ENCODE assay signal across 8 cellular contexts in the genomic region with DNA sequence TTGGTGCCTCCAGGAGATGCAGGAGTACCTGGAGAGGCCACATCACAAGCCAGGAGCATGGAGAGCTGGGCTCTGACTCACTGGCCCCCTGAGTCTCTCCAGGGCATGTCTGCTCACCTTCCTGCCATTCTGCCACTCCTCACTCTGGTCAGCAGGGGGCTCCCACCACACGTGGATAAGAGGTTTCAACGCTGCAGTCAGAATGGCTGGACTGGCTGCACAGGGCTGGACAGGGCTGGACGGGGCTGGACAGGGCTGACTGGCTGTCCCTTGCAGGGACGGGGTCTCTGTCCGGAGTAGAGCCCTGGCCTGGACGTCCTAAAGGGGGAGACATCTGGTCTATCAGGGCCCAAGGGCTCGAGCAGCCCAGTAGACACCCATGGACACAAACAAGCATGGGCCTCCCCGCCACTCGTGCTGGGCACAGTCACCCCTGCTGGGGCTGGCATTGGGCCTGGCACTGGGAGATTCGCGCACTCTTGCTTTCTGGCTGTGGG.
A peak's percentile ranks its signal among the peaks of the same experiment; 100 is the strongest.
DNase-seq lines count a peak whose midpoint lies in the region; ATAC-seq and TF ChIP-seq lines count a peak whose summit lies in the region.

No MANE protein-coding gene starts in this region.

- TF ChIP-seq CTCF in brain microvascular endothelial cell (IDR thresholded peaks at IDR 0.05; ENCODE audit: low read depth, low read length, missing control alignments) = peak; percentile 97

- H3K4me3 ChIP-seq in brain microvascular endothelial cell (ENCODE audit: low read depth, low read length) = no peak overlapping the region

- no peak overlapping the region for H3K27ac ChIP-seq in brain microvascular endothelial cell

- H3K36me3 ChIP-seq in brain microvascular endothelial cell (replicated peaks) = no peaks in the 10 kb centered on the region

- no peaks in the 10 kb centered on the region for H3K27me3 ChIP-seq in brain microvascular endothelial cell (replicated peaks)

- in situ Hi-C loops in brain microvascular endothelial cell (cut with HindIII; ENCODE audit: low pct_ligation_motif_present, low sequenced_read_pairs) = no loop called here

- peak; percentile 48 for DNase-seq in NCI-H1694 treated with DMSO at 0.1 percent for 48 hours (lab: John Stamatoyannopoulos, UW)
- DNase-seq in NCI-H1694 (lab: John Stamatoyannopoulos, UW) = no peak
- peak; percentile 1 for DNase-seq in NCI-H128 (lab: John Stamatoyannopoulos, UW; ENCODE audit: unreplicated experiment)
- DNase-seq in UCSD-AML1 (lab: John Stamatoyannopoulos, UW; ENCODE audit: unreplicated experiment) = peak; percentile 68
- peak; percentile 77 for DNase-seq in brain microvascular endothelial cell
- DNase-seq in iPS-NIHi11 (ENCODE audit: low spot score) = peak; percentile 95
- peak; percentile 56 to 61 for DNase-seq in stimulated activated CD4-positive, alpha-beta T cell treated with anti-CD3 and anti-CD28 coated beads, Interleukin-12 subunit alpha, Interleukin-12 subunit beta, amount 100 ng/mL, for 24 hours (ENCODE audit: low read depth in 2 of 2)

- no peak for ATAC-seq in HG03159 (IDR thresholded peaks at IDR 0.05; ENCODE audit: unreplicated experiment)
